In genomic region chr6:42711930-42712329, GRCh38 we compare ENCODE assay signal across 18 cellular contexts. TPM values are rescaled to one million over a fixed set of nuclear protein-coding genes. Genes with fewer than 3 reads are reported as not detected.
DNase-seq lines count a peak whose midpoint lies in the region; ATAC-seq and TF ChIP-seq lines count a peak whose summit lies in the region.
"Had no signal": no experiment of that assay in that cellular context is flagged by ENCODE, and none has a peak within 500 bp of the region (broad histone marks: within the 10 kb centered on the region; RNA-seq: fewer than 3 reads in every experiment).

No MANE protein-coding gene starts in this region.

- H2AFZ ChIP-seq in HCT116 (ENCODE audit: low read depth, low read length, poor library complexity, severe bottlenecking) (no peak overlapping the region), Loucy (ENCODE audit: low read length) (0 out of 2 replicates have a peak overlapping the region, but pooled peaks have one; percentile 39)
- H2AFZ ChIP-seq: GM23248 had no signal

- H3K9me2 ChIP-seq in HCT116 (ENCODE audit: insufficient read depth) (no peaks in the 10 kb centered on the region), Loucy (replicated peaks; ENCODE audit: low read depth, low read length) (no peaks in the 10 kb centered on the region)

- H3K27ac Mint-ChIP-seq in endodermal cell = no peak overlapping the region
- H3K27ac Mint-ChIP-seq: CD14-positive monocyte; CD4-positive, alpha-beta memory T cell; HFFc6 had no signal

- RAD21 ChIA-PET in HCT116 (lab: Charles Lee; ENCODE audit: low non-redundant PET in 1 of 2, low total read pairs in 2 of 2, uncharacterized antibody in 2 of 2, unreplicated experiment in 2 of 2) = no interaction called here

- peaks cover 18% of the 10 kb centered on the region for H3K4me1 Mint-ChIP-seq in endodermal cell
- H3K4me1 Mint-ChIP-seq: CD14-positive monocyte had no signal

- no peak overlapping the region for H3K27ac ChIP-seq in HCT116 (ENCODE audit: low read depth, low read length)
- H3K27ac ChIP-seq in endodermal cell (ENCODE audit: low read depth, low read length) = no peak overlapping the region
- H3K27ac ChIP-seq: GM23248 had no signal

- no peak for TF ChIP-seq POLR2A in HCT116 (IDR thresholded peaks at IDR 0.05; ENCODE audit: borderline replicate concordance, extremely low read depth, insufficient read depth, insufficient read length)

- no peak overlapping the region for H3K4me3 Mint-ChIP-seq in endodermal cell
- H3K4me3 Mint-ChIP-seq: CD14-positive monocyte; CD4-positive, alpha-beta memory T cell; HFFc6; IgD-negative memory B cell had no signal

- no peak for ATAC-seq in HCT116

- H3K4me1 ChIP-seq in HCT116 (ENCODE audit: control insufficient read depth in 1 of 2, insufficient read depth in 2 of 2, low read length in 2 of 2) (peaks cover 0 to 4% of the 10 kb centered on the region in 2 experiments; a peak in 1 of 4 replicates), Loucy (ENCODE audit: insufficient read depth, low read length, poor library complexity, severe bottlenecking) (no peaks in the 10 kb centered on the region), endodermal cell (ENCODE audit: control insufficient read depth, insufficient read depth, low read length) (peaks cover 10% of the 10 kb centered on the region)

- DNase-seq in HCT116 (ENCODE audit: low read depth, low spot score) (no peak), endodermal cell (no peak), Ammon's horn (ENCODE audit: low spot score) (no peak), ecto neural progenitor cell (ENCODE audit: low spot score) (no peak), NOMO-1 treated with DMSO at 0.1 percent for 48 hours (lab: John Stamatoyannopoulos, UW; ENCODE audit: unreplicated experiment) (no peak)
- DNase-seq: ACHN; CD4-positive, alpha-beta memory T cell; DMS153; DMS79; GF-D8; GM23248; HFFc6; KG1 had no signal

- 93 to 97% methylated on average over 4 to 5 of the region's 5 CpGs for WGBS in endodermal cell (ENCODE audit: insufficient coverage in 1 of 2, insufficient read length in 1 of 2), 2 experiments

- no peaks in the 10 kb centered on the region for H4K20me1 ChIP-seq in HCT116 (ENCODE audit: insufficient read depth)
- no peaks in the 10 kb centered on the region for H4K20me1 ChIP-seq in Loucy (ENCODE audit: insufficient read depth, low read length, poor library complexity, severe bottlenecking)

- H3K36me3 ChIP-seq in HCT116 (ENCODE audit: control insufficient read depth in 1 of 2, insufficient read depth in 2 of 2, low read length in 2 of 2) (no peaks in the 10 kb centered on the region), Loucy (ENCODE audit: insufficient read depth, low read length) (no peaks in the 10 kb centered on the region), endodermal cell (ENCODE audit: control insufficient read depth, insufficient read depth, low read length) (no peaks in the 10 kb centered on the region)
- H3K36me3 ChIP-seq: HAP-1 had no signal

- H3K36me3 Mint-ChIP-seq in endodermal cell (ENCODE audit: low read depth) = peaks cover 12% of the 10 kb centered on the region
- H3K36me3 Mint-ChIP-seq: CD14-positive monocyte; CD4-positive, alpha-beta memory T cell; IgD-negative memory B cell had no signal

- POLR2A ChIA-PET in HCT116 (lab: Charles Lee) = no interaction called here

- H3K9ac ChIP-seq in HCT116 (ENCODE audit: low read length) (no peak overlapping the region), Loucy (ENCODE audit: low read depth, low read length, poor library complexity, severe bottlenecking) (no peak overlapping the region), endodermal cell (ENCODE audit: extremely low read depth, low read length, poor library complexity, severe bottlenecking) (no peak overlapping the region)
- H3K9ac ChIP-seq: GM23248 had no signal

- intact Hi-C loops in HCT116 (cut with micrococcal nuclease) = no loop called here

- no peak for TF ChIP-seq CTCF in HCT116 (IDR thresholded peaks at IDR 0.05 in 2 of 3, conservative IDR thresholded peaks at IDR 0.05 in 1 of 3; ENCODE audit: borderline replicate concordance in 1 of 3, insufficient read depth in 1 of 3, low read depth in 2 of 3, low read length in 2 of 3)
- TF ChIP-seq CTCF in Loucy (conservative IDR thresholded peaks at IDR 0.05; ENCODE audit: low read length) = no peak
- TF ChIP-seq CTCF in endodermal cell (conservative IDR thresholded peaks at IDR 0.05) = no peak

- BruUV-seq in HCT116 (replicated peaks; lab: Mats Ljungman, UMichigan) = no TSS peak

- peaks cover 20% of the 10 kb centered on the region for H3K9me3 Mint-ChIP-seq in endodermal cell

- H3K9me3 ChIP-seq in HCT116 (ENCODE audit: control insufficient read depth in 1 of 2, insufficient read depth in 1 of 2, low read depth in 1 of 2, low read length in 2 of 2) = peaks cover 6 to 7% of the 10 kb centered on the region in 2 experiments; a peak in 1 of 4 replicates
- H3K9me3 ChIP-seq in Loucy (ENCODE audit: insufficient read depth, low read depth, low read length) = no peaks in the 10 kb centered on the region
- H3K9me3 ChIP-seq in endodermal cell (ENCODE audit: control insufficient read depth, low read length) = peaks cover 27% of the 10 kb centered on the region

- no peaks in the 10 kb centered on the region for H3F3A ChIP-seq in Loucy (ENCODE audit: low read depth)

- H3K79me2 ChIP-seq in HCT116 (ENCODE audit: insufficient read depth, low read length) (no peaks in the 10 kb centered on the region), Loucy (ENCODE audit: insufficient read depth, low read length) (no peaks in the 10 kb centered on the region)

- no peak overlapping the region for H3K4me2 ChIP-seq in HCT116 (ENCODE audit: low read length)
- no peak overlapping the region for H3K4me2 ChIP-seq in Loucy (ENCODE audit: low read depth, low read length, poor library complexity, severe bottlenecking)

- no peak overlapping the region for H3K4me3 ChIP-seq in HCT116 (replicated peaks in 1 of 2; ENCODE audit: low read depth in 1 of 2, low read length in 2 of 2)
- no peak overlapping the region for H3K4me3 ChIP-seq in Loucy (ENCODE audit: low read length, poor library complexity, severe bottlenecking)
- H3K4me3 ChIP-seq in endodermal cell (ENCODE audit: low read length) = peak overlapping the region; percentile 50
- H3K4me3 ChIP-seq: GM23248, HAP-1 had no signal

- no peak for TF ChIP-seq RAD21 in HCT116 (IDR thresholded peaks at IDR 0.05; ENCODE audit: low read depth)

- CTCF ChIA-PET in HCT116 (lab: Charles Lee) = no interaction called here

- H3K27me3 ChIP-seq in HCT116 (ENCODE audit: insufficient read depth, low read length) (no peaks in the 10 kb centered on the region), Loucy (ENCODE audit: insufficient read depth, low read length, poor library complexity, severe bottlenecking) (no peaks in the 10 kb centered on the region), endodermal cell (ENCODE audit: control insufficient read depth, insufficient read depth, low read length, poor library complexity, severe bottlenecking) (no peaks in the 10 kb centered on the region)

- no peaks in the 10 kb centered on the region for H3K27me3 Mint-ChIP-seq in endodermal cell (ENCODE audit: insufficient read depth)
- H3K27me3 Mint-ChIP-seq: CD4-positive, alpha-beta memory T cell; IgD-negative memory B cell had no signal

TF ChIP-seq in HCT116, 20 proteins besides CTCF, POLR2A, EP300 and RAD21:
- TF ChIP-seq CEBPB (IDR thresholded peaks at IDR 0.05; ENCODE audit: low read depth) (peak; percentile 35; the same call in 1 of the 2 replicates), MAX (IDR thresholded peaks at IDR 0.05) (no peak), ATF3 (IDR thresholded peaks at IDR 0.05) (no peak), CBX3 (IDR thresholded peaks at IDR 0.05; ENCODE audit: low read depth) (peak; percentile 82; the same call in 1 of the 2 replicates), ZBTB33 (IDR thresholded peaks at IDR 0.05; ENCODE audit: extremely low read depth, insufficient replicate concordance, low read length) (no peak)
TF ChIP-seq in HCT116: peak in this region for 2.

RNA-seq across cellular contexts. Expression of gene PRPH2, which starts 10.5 kb away (rescaled TPM):
- not detected for total RNA-seq in HCT116 (2021; ENCODE audit: unreplicated experiment)
- polyA plus RNA-seq in HCT116 (2012) = not detected in 2 replicates
- total RNA-seq in endodermal cell = under 1 TPM; 0.35 to 0.40 TPM
- 0.11 TPM for polyA plus RNA-seq in endodermal cell (2013, experiment 1 of 2)
- polyA plus RNA-seq in endodermal cell (2013, experiment 2 of 2) = not detected
- total RNA-seq: CD4-positive, alpha-beta memory T cell; H4 had no signal
- polyA plus RNA-seq: CD14-positive monocyte, IgD-negative memory B cell had no signal

RNA-seq across cellular contexts. Expression of gene TBCC, which starts 34.0 kb away (rescaled TPM):
- total RNA-seq in HCT116 (2021; ENCODE audit: unreplicated experiment) (17.1 TPM), endodermal cell (10 to 100 TPM; 16.7 to 21.9 TPM)
- polyA plus RNA-seq in HCT116 (2012) = 15.7 and 17.7 TPM in 2 replicates
- 28.6 TPM for polyA plus RNA-seq in endodermal cell (2013, experiment 1 of 2)
- 21.4 TPM for polyA plus RNA-seq in endodermal cell (2013, experiment 2 of 2)
